1 cellular context compared by ENCODE assay signal in the genomic region with DNA sequence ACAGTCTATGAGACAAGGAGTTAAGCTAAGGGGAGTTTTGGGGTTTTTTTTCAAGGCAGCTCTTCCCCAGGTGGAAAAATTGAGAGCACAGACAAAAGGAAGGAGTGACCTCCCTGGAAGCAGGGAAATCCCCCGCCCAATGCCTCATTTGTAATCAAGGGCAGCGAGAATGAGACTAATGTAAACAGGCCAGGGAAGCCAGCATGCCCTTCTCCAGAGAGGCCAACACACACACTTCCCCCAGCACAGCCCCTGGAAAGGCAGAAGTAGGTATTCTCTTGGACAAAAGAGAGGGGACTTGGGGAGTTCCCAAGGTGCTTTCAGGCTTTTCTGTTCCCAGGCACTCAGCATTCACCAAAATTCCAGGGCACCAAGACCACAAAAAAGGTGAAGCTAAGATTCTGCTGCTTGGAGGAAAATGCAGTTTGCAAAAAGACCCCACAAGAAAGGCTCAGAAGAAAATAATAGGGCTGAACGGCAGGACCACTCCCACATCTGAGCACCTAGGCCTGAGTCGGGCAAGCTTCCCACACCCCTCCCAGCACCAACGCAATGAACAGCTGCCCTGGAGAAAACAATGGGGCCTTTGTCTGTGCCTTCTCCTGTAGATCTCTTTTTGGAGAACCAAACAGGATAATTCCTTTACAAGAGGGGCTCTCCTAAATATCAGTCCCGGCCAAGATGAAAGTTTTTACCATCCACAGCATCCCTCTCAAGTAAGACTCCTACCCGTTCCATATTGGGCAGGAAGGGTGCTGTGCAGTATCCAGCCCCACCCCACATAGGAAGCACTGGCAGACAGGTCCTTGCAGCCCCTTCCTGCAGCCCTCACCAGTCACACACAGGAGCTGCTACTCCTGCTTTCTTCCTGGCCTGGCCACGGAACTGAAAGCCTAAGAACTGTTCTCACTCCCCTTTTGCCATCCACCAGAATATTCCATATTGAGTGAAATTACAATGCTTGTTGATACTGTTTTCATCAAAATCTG.
A peak's percentile ranks its signal among the peaks of the same experiment; 100 is the strongest.
TF ChIP-seq lines count a peak whose summit lies in the region.

No MANE protein-coding gene starts in this region.

TF ChIP-seq in H1, 55 proteins besides CTCF, POLR2A, EP300 and RAD21 (continued from another document):
- TF ChIP-seq FOSL1 (IDR thresholded peaks at IDR 0.05; ENCODE audit: insufficient read depth, low read depth, low read length) (no peak), CHD2 (IDR thresholded peaks at IDR 0.05; ENCODE audit: low read length) (no peak), HDAC2 (IDR thresholded peaks at IDR 0.05; ENCODE audit: borderline replicate concordance in 1 of 2, low read depth in 2 of 2, low read length in 2 of 2) (no peak), SP4 (IDR thresholded peaks at IDR 0.05; ENCODE audit: low read length) (no peak), NRF1 (IDR thresholded peaks at IDR 0.05; ENCODE audit: low read depth, low read length) (no peak), SP2 (IDR thresholded peaks at IDR 0.05; ENCODE audit: low read length) (no peak), RXRA (IDR thresholded peaks at IDR 0.05; ENCODE audit: insufficient read depth, low read depth, low read length) (no peak), CREB1 (IDR thresholded peaks at IDR 0.05) (no peak), CBX5 (IDR thresholded peaks at IDR 0.05; ENCODE audit: low read depth, low read length) (no peak), GTF2F1 (IDR thresholded peaks at IDR 0.05; ENCODE audit: borderline replicate concordance, low read depth, low read length) (no peak), TAF1 (IDR thresholded peaks at IDR 0.05; ENCODE audit: low read depth, low read length) (peak; percentile 67), CHD1 (IDR thresholded peaks at IDR 0.05; ENCODE audit: low read depth, low read length) (no peak), ATF3 (IDR thresholded peaks at IDR 0.05; ENCODE audit: insufficient read depth, low read depth, low read length) (no peak), EZH2 (IDR thresholded peaks at IDR 0.05; ENCODE audit: low read depth, low read length, severe bottlenecking) (no peak), TEAD4 (IDR thresholded peaks at IDR 0.05; ENCODE audit: low read depth, low read length) (peak; percentile 10; the same call in 1 of the 2 replicates), SRF (IDR thresholded peaks at IDR 0.05; ENCODE audit: low read depth, low read length) (no peak), ZNF274 (IDR thresholded peaks at IDR 0.05; ENCODE audit: borderline replicate concordance, extremely low read depth, low read length) (no peak), SP1 (IDR thresholded peaks at IDR 0.05; ENCODE audit: low read depth, low read length) (0 out of 2 replicates have a peak, but pooled peaks have one; percentile 26), PHF8 (conservative IDR thresholded peaks at IDR 0.05; ENCODE audit: low read depth, low read length) (no peak), CTBP2 (IDR thresholded peaks at IDR 0.05; ENCODE audit: borderline replicate concordance, insufficient read depth, insufficient read length, low read length) (peak; percentile 48), TAF7 (optimal IDR thresholded peaks at IDR 0.05; ENCODE audit: borderline replicate concordance, low read depth, low read length) (no peak), POU5F1 (IDR thresholded peaks at IDR 0.05; ENCODE audit: low read depth, low read length) (no peak), TCF12 (IDR thresholded peaks at IDR 0.05; ENCODE audit: low read depth, low read length) (0 out of 2 replicates have a peak, but pooled peaks have one; percentile 40), MAFK (IDR thresholded peaks at IDR 0.05; ENCODE audit: low read depth, low read length) (no peak), CBX8 (IDR thresholded peaks at IDR 0.05; ENCODE audit: borderline replicate concordance, low read depth, low read length) (no peak), RFX5 (IDR thresholded peaks at IDR 0.05; ENCODE audit: borderline replicate concordance, low read depth, low read length) (no peak), JUN (IDR thresholded peaks at IDR 0.05; ENCODE audit: low read depth, low read length) (no peak)
- TF ChIP-seq, protein P1, sequence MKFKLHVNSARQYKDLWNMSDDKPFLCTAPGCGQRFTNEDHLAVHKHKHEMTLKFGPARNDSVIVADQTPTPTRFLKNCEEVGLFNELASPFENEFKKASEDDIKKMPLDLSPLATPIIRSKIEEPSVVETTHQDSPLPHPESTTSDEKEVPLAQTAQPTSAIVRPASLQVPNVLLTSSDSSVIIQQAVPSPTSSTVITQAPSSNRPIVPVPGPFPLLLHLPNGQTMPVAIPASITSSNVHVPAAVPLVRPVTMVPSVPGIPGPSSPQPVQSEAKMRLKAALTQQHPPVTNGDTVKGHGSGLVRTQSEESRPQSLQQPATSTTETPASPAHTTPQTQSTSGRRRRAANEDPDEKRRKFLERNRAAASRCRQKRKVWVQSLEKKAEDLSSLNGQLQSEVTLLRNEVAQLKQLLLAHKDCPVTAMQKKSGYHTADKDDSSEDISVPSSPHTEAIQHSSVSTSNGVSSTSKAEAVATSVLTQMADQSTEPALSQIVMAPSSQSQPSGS (IDR thresholded peaks at IDR 0.05; ENCODE audit: low read length), result no peak
- TF ChIP-seq, protein P2, sequence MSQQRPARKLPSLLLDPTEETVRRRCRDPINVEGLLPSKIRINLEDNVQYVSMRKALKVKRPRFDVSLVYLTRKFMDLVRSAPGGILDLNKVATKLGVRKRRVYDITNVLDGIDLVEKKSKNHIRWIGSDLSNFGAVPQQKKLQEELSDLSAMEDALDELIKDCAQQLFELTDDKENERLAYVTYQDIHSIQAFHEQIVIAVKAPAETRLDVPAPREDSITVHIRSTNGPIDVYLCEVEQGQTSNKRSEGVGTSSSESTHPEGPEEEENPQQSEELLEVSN (IDR thresholded peaks at IDR 0.05), result no peak
- TF ChIP-seq, protein P3, sequence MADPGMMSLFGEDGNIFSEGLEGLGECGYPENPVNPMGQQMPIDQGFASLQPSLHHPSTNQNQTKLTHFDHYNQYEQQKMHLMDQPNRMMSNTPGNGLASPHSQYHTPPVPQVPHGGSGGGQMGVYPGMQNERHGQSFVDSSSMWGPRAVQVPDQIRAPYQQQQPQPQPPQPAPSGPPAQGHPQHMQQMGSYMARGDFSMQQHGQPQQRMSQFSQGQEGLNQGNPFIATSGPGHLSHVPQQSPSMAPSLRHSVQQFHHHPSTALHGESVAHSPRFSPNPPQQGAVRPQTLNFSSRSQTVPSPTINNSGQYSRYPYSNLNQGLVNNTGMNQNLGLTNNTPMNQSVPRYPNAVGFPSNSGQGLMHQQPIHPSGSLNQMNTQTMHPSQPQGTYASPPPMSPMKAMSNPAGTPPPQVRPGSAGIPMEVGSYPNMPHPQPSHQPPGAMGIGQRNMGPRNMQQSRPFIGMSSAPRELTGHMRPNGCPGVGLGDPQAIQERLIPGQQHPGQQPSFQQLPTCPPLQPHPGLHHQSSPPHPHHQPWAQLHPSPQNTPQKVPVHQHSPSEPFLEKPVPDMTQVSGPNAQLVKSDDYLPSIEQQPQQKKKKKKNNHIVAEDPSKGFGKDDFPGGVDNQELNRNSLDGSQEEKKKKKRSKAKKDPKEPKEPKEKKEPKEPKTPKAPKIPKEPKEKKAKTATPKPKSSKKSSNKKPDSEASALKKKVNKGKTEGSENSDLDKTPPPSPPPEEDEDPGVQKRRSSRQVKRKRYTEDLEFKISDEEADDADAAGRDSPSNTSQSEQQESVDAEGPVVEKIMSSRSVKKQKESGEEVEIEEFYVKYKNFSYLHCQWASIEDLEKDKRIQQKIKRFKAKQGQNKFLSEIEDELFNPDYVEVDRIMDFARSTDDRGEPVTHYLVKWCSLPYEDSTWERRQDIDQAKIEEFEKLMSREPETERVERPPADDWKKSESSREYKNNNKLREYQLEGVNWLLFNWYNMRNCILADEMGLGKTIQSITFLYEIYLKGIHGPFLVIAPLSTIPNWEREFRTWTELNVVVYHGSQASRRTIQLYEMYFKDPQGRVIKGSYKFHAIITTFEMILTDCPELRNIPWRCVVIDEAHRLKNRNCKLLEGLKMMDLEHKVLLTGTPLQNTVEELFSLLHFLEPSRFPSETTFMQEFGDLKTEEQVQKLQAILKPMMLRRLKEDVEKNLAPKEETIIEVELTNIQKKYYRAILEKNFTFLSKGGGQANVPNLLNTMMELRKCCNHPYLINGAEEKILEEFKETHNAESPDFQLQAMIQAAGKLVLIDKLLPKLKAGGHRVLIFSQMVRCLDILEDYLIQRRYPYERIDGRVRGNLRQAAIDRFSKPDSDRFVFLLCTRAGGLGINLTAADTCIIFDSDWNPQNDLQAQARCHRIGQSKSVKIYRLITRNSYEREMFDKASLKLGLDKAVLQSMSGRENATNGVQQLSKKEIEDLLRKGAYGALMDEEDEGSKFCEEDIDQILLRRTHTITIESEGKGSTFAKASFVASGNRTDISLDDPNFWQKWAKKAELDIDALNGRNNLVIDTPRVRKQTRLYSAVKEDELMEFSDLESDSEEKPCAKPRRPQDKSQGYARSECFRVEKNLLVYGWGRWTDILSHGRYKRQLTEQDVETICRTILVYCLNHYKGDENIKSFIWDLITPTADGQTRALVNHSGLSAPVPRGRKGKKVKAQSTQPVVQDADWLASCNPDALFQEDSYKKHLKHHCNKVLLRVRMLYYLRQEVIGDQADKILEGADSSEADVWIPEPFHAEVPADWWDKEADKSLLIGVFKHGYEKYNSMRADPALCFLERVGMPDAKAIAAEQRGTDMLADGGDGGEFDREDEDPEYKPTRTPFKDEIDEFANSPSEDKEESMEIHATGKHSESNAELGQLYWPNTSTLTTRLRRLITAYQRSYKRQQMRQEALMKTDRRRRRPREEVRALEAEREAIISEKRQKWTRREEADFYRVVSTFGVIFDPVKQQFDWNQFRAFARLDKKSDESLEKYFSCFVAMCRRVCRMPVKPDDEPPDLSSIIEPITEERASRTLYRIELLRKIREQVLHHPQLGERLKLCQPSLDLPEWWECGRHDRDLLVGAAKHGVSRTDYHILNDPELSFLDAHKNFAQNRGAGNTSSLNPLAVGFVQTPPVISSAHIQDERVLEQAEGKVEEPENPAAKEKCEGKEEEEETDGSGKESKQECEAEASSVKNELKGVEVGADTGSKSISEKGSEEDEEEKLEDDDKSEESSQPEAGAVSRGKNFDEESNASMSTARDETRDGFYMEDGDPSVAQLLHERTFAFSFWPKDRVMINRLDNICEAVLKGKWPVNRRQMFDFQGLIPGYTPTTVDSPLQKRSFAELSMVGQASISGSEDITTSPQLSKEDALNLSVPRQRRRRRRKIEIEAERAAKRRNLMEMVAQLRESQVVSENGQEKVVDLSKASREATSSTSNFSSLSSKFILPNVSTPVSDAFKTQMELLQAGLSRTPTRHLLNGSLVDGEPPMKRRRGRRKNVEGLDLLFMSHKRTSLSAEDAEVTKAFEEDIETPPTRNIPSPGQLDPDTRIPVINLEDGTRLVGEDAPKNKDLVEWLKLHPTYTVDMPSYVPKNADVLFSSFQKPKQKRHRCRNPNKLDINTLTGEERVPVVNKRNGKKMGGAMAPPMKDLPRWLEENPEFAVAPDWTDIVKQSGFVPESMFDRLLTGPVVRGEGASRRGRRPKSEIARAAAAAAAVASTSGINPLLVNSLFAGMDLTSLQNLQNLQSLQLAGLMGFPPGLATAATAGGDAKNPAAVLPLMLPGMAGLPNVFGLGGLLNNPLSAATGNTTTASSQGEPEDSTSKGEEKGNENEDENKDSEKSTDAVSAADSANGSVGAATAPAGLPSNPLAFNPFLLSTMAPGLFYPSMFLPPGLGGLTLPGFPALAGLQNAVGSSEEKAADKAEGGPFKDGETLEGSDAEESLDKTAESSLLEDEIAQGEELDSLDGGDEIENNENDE (IDR thresholded peaks at IDR 0.05; ENCODE audit: insufficient replicate concordance, low read length), result no peak
